Comparison of ENCODE assay signal across 11 cellular contexts in genomic region chr17:68148936-68149335, GRCh38.
"Had no signal": no experiment of that assay in that cellular context is flagged by ENCODE, and none has a peak within 500 bp of the region (broad histone marks: within the 10 kb centered on the region; RNA-seq: fewer than 3 reads in every experiment).

No MANE protein-coding gene starts in this region.

- H3K36me3 ChIP-seq: HAP-1 had no signal

- H3K4me2 ChIP-seq: GM23338 had no signal

- FAIRE-seq: H1, H54 had no signal

- H3K4me3 Mint-ChIP-seq: GM23338, H9, HFFc6 had no signal

- H3K4me1 ChIP-seq: HAP-1 had no signal

- H3K9me3 Mint-ChIP-seq: HFFc6 had no signal

- H3K9me3 ChIP-seq: HAP-1 had no signal

- H2AFZ ChIP-seq: GM23248, GM23338 had no signal

- ATAC-seq: GM23338, HCT116 had no signal

- H3K27ac Mint-ChIP-seq: GM23338, H9, HFFc6 had no signal

- H3K27ac ChIP-seq: GM23248 had no signal

- H3K4me1 Mint-ChIP-seq: GM23338, H9 had no signal

- DNase-seq: GOT3, H7, H9, HCEC 1CT, HFFc6 had no signal

- H3K9ac ChIP-seq: GM23248 had no signal

- H3K4me3 ChIP-seq: GM23248, GM23338, HAP-1 had no signal
